In genomic region chr17:38509008-38509771, GRCh38 we compare ENCODE assay signal across 8 cellular contexts.
DNase-seq lines count a peak whose midpoint lies in the region; TF ChIP-seq lines count a peak whose summit lies in the region.

No MANE protein-coding gene starts in this region.

- TF ChIP-seq CTCF in KMS-11 (conservative IDR thresholded peaks at IDR 0.05; ENCODE audit: low read depth, low read length) = peak; percentile 18; the same call in 1 of the 2 replicates

- no peak overlapping the region for H3K27ac ChIP-seq in KMS-11
- H3K27ac ChIP-seq in caudate nucleus (ENCODE audit: low read depth, low read length) = no peak overlapping the region

- no peak overlapping the region for H3K4me3 ChIP-seq in KMS-11 (IDR thresholded peaks at IDR 0.05; ENCODE audit: insufficient read depth, low read depth, low read length)

- no peaks in the 10 kb centered on the region for H3K79me2 ChIP-seq in KMS-11 (ENCODE audit: insufficient read depth, low read depth)

- H2AFZ ChIP-seq in KMS-11 (ENCODE audit: low read depth) = no peak overlapping the region

- no peaks in the 10 kb centered on the region for H3K27me3 ChIP-seq in KMS-11 (ENCODE audit: insufficient read depth, low read depth)

- H4K20me1 ChIP-seq in KMS-11 (ENCODE audit: insufficient read depth) = no peaks in the 10 kb centered on the region

- H3K4me1 ChIP-seq in KMS-11 (ENCODE audit: low read depth, poor library complexity, severe bottlenecking) = no peaks in the 10 kb centered on the region

- H3K9ac ChIP-seq in KMS-11 = no peak overlapping the region

- no peak overlapping the region for H3K4me2 ChIP-seq in KMS-11

- DNase-seq in CMK (ENCODE audit: low read depth) (peak; percentile 21), caudate nucleus (lab: John Stamatoyannopoulos, UW) (peak in 52 of 61 donors; percentile 11 to 87 (median 49)), islet precursor cell (peak; percentile 97), NCI-H774 (lab: John Stamatoyannopoulos, UW) (no peak), NCI-H345 treated with DMSO at 0.1 percent for 48 hours (lab: John Stamatoyannopoulos, UW; ENCODE audit: unreplicated experiment) (no peak)
- peak; percentile 28 for DNase-seq in activated CD4-positive, CD25-positive, alpha-beta regulatory T cell treated with anti-CD3 and anti-CD28 coated beads, Interleukin-2, amount 50 U/mL, for 16 hours (ENCODE audit: low read depth, low spot score)
- peak; percentile 58 to 62 for DNase-seq in stimulated activated CD4-positive, alpha-beta T cell treated with anti-CD3 and anti-CD28 coated beads, Interleukin-1b, Interleukin-23, amount 100 ng/mL, for 4 hours (ENCODE audit: low read depth in 2 of 2)

- no peaks in the 10 kb centered on the region for H3K36me3 ChIP-seq in KMS-11 (ENCODE audit: insufficient read depth)

Comparison
In these comparisons a context has a peak if more than half of its experiments do, and no peak if none do; other contexts are left out.
1. DNase-seq: peak in CMK (single experiment), activated CD4-positive, CD25-positive, alpha-beta regulatory T cell treated with anti-CD3 and anti-CD28 coated beads, Interleukin-2, amount 50 U/mL, for 16 hours (single experiment), caudate nucleus (52 of 61), islet precursor cell (single experiment) and stimulated activated CD4-positive, alpha-beta T cell treated with anti-CD3 and anti-CD28 coated beads, Interleukin-1b, Interleukin-23, amount 100 ng/mL, for 4 hours (2 of 2); none in NCI-H774 (single experiment) and NCI-H345 treated with DMSO at 0.1 percent for 48 hours (single experiment).